18 cellular contexts compared by ENCODE assay signal in genomic region chr2:230410263-230410662, GRCh38. TPM values are rescaled to one million over a fixed set of nuclear protein-coding genes. Genes with fewer than 3 reads are reported as not detected.
DNase-seq lines count a peak whose midpoint lies in the region; ATAC-seq lines count a peak whose summit lies in the region.
"Had no signal": no experiment of that assay in that cellular context is flagged by ENCODE, and none has a peak within 500 bp of the region (broad histone marks: within the 10 kb centered on the region; RNA-seq: fewer than 3 reads in every experiment).

No MANE protein-coding gene starts in this region.

- no peaks in the 10 kb centered on the region for H3K27me3 Mint-ChIP-seq in activated naive CD4-positive, alpha-beta T cell treated with anti-CD3 and anti-CD28 coated beads, Interleukin-2, amount 50 U/mL, for 24 hours
- H3K27me3 Mint-ChIP-seq in activated T-helper 17 cell treated with anti-CD3 and anti-CD28 coated beads, Interleukin-2, amount 50 U/mL, for 72 hours: no peaks in the 10 kb centered on the region
- H3K27me3 Mint-ChIP-seq in naive thymus-derived CD8-positive, alpha-beta T cell: no peaks in the 10 kb centered on the region
- H3K27me3 Mint-ChIP-seq: activated CD4-positive, alpha-beta T cell treated with anti-CD3 and anti-CD28 coated beads for 36 hours; stimulated activated naive B cell treated with anti-CD40 and anti-IgM and Interleukin-4, amounts not matched to agents 10 μg/mL and 1 μg/mL and 100 μg/mL, for 72 hours had no signal

- POLR2A ChIA-PET in naive thymus-derived CD8-positive, alpha-beta T cell (lab: Charles Lee): interaction anchor here (0.6 to 1.0 kb wide), 5 partner anchors 8 to 200 kb away, joined by 3 to 4 read pairs (median 3); partner anchors contain the start of gene SP140

- H3K36me3 Mint-ChIP-seq in activated naive CD4-positive, alpha-beta T cell treated with anti-CD3 and anti-CD28 coated beads, Interleukin-2, amount 50 U/mL, for 24 hours: peaks cover 7% of the 10 kb centered on the region
- peaks cover under 1% of the 10 kb centered on the region for H3K36me3 Mint-ChIP-seq in activated T-helper 17 cell treated with anti-CD3 and anti-CD28 coated beads, Interleukin-2, amount 50 U/mL, for 72 hours (ENCODE audit: low read depth)
- H3K36me3 Mint-ChIP-seq in naive thymus-derived CD8-positive, alpha-beta T cell: peaks cover 7 to 15% (median 9%) of the 10 kb centered on the region in 3 donors

- H3K4me3 Mint-ChIP-seq in activated naive CD4-positive, alpha-beta T cell treated with anti-CD3 and anti-CD28 coated beads, Interleukin-2, amount 50 U/mL, for 24 hours: no peak overlapping the region
- H3K4me3 Mint-ChIP-seq in activated T-helper 17 cell treated with anti-CD3 and anti-CD28 coated beads, Interleukin-2, amount 50 U/mL, for 72 hours: peak overlapping the region; percentile 100
- peak overlapping the region; percentile 42 to 100 (median 99) for H3K4me3 Mint-ChIP-seq in naive thymus-derived CD8-positive, alpha-beta T cell

- ATAC-seq in activated T-helper 17 cell treated with anti-CD3 and anti-CD28 coated beads, Interleukin-2, amount 50 U/mL, for 72 hours (replicated peaks): no peak
- no peak for ATAC-seq in naive thymus-derived CD8-positive, alpha-beta T cell
- ATAC-seq: activated CD4-positive, alpha-beta T cell treated with anti-CD3 and anti-CD28 coated beads for 36 hours; stimulated activated naive B cell treated with anti-CD40 and anti-IgM and Interleukin-4, amounts not matched to agents 10 μg/mL and 1 μg/mL and 100 μg/mL, for 72 hours had no signal

- peak overlapping the region; percentile 35 for H3K27ac Mint-ChIP-seq in activated naive CD4-positive, alpha-beta T cell treated with anti-CD3 and anti-CD28 coated beads, Interleukin-2, amount 50 U/mL, for 24 hours
- no peak overlapping the region for H3K27ac Mint-ChIP-seq in activated T-helper 17 cell treated with anti-CD3 and anti-CD28 coated beads, Interleukin-2, amount 50 U/mL, for 72 hours
- peak overlapping the region; percentile 96 to 100 (median 98) for H3K27ac Mint-ChIP-seq in naive thymus-derived CD8-positive, alpha-beta T cell

- no peaks in the 10 kb centered on the region for H3K9me3 Mint-ChIP-seq in activated naive CD4-positive, alpha-beta T cell treated with anti-CD3 and anti-CD28 coated beads, Interleukin-2, amount 50 U/mL, for 24 hours
- no peaks in the 10 kb centered on the region for H3K9me3 Mint-ChIP-seq in activated T-helper 17 cell treated with anti-CD3 and anti-CD28 coated beads, Interleukin-2, amount 50 U/mL, for 72 hours
- no peaks in the 10 kb centered on the region for H3K9me3 Mint-ChIP-seq in naive thymus-derived CD8-positive, alpha-beta T cell

- peaks cover 76% of the 10 kb centered on the region for H3K4me1 Mint-ChIP-seq in activated naive CD4-positive, alpha-beta T cell treated with anti-CD3 and anti-CD28 coated beads, Interleukin-2, amount 50 U/mL, for 24 hours
- H3K4me1 Mint-ChIP-seq in activated T-helper 17 cell treated with anti-CD3 and anti-CD28 coated beads, Interleukin-2, amount 50 U/mL, for 72 hours: peaks cover 13% of the 10 kb centered on the region
- peaks cover 37 to 81% (median 77%) of the 10 kb centered on the region in 4 donors for H3K4me1 Mint-ChIP-seq in naive thymus-derived CD8-positive, alpha-beta T cell

- DNase-seq in activated naive CD4-positive, alpha-beta T cell treated with anti-CD3 and anti-CD28 coated beads, Interleukin-2, amount 50 U/mL, for 16 hours: no peak
- DNase-seq in naive thymus-derived CD8-positive, alpha-beta T cell: no peak
- DNase-seq in glomerular visceral epithelial cell (ENCODE audit: extremely low spot score) (no peak), DMS53 (lab: John Stamatoyannopoulos, UW) (no peak), NCI-H1436 treated with DMSO at 0.1 percent for 48 hours (lab: John Stamatoyannopoulos, UW) (no peak)
- DNase-seq: activated CD4-positive, alpha-beta T cell treated with anti-CD3 and anti-CD28 coated beads for 36 hours; aorta; cortex of kidney; DMS 273 treated with DMSO at 0.1 percent for 48 hours; mammary epithelial cell; NCI-H1694; NCI-H524; SHP77 treated with DMSO at 0.1 percent for 48 hours; stimulated activated naive B cell treated with anti-CD40 and anti-IgM and Interleukin-4, amounts not matched to agents 10 μg/mL and 1 μg/mL and 100 μg/mL, for 72 hours; testis had no signal

RNA-seq across cellular contexts. Expression of gene SP100, which starts 5.7 kb away (rescaled TPM):
- total RNA-seq in activated T-helper 17 cell treated with anti-CD3 and anti-CD28 coated beads, Interleukin-2, amount 50 U/mL, for 72 hours: 100 to 1,000 TPM; 131 to 175 TPM
- 100 to 1,000 TPM; 209 to 221 TPM for total RNA-seq in naive thymus-derived CD8-positive, alpha-beta T cell
- 100 to 1,000 TPM in 1 of 3 donors, 10 to 100 TPM in 2; 81.0 to 174 (median 91.1) TPM for polyA plus RNA-seq in naive thymus-derived CD8-positive, alpha-beta T cell
- total RNA-seq: cardiac muscle cell had no signal
